Comparison of ENCODE assay signal across 8 cellular contexts in genomic region chr12:219891-220352, GRCh38. TPM values are rescaled to one million over a fixed set of nuclear protein-coding genes. Genes with fewer than 3 reads are reported as not detected.
DNase-seq lines count a peak whose midpoint lies in the region; ATAC-seq and TF ChIP-seq lines count a peak whose summit lies in the region.

No MANE protein-coding gene starts in this region.

- H3K9me3 ChIP-seq in SJSA1 (replicated peaks): 0 out of 2 replicates have a peak, but pooled peaks cover 3% of the 10 kb centered on the region
- H3K9me3 ChIP-seq in iPS-15b (ENCODE audit: control insufficient read depth, insufficient read depth, low read length): no peaks in the 10 kb centered on the region

- no peak overlapping the region for H3K9ac ChIP-seq in iPS-15b (ENCODE audit: low read depth, low read length)

- H3K36me3 ChIP-seq in SJSA1 (no peaks in the 10 kb centered on the region), iPS-15b (ENCODE audit: control insufficient read depth, insufficient read depth, low read length) (no peaks in the 10 kb centered on the region)

- ATAC-seq in GM18868 (IDR thresholded peaks at IDR 0.05; ENCODE audit: unreplicated experiment): peak; percentile 52

- no peak overlapping the region for H3K27ac ChIP-seq in SJSA1

- DNase-seq in AG09319 (ENCODE audit: extremely low read depth, low read depth) (no peak), LNCaP clone FGC (ENCODE audit: low read depth) (no peak), SJSA1 (ENCODE audit: low read depth in 1 of 2, low spot score in 2 of 2) (peak; percentile 50 to 77), amniotic epithelial cell (ENCODE audit: low read depth) (peak; percentile 44), amniotic stem cell (lab: John Stamatoyannopoulos, UW) (no peak)
- DNase-seq in stimulated activated CD4-positive, alpha-beta T cell treated with anti-CD3 and anti-CD28 coated beads, Interleukin-12 subunit alpha, Interleukin-12 subunit beta, amount 100 ng/mL, for 24 hours (ENCODE audit: low read depth in 2 of 2): peak; percentile 2 to 60

- H3K27me3 ChIP-seq in SJSA1 (replicated peaks): peaks cover 8% of the 10 kb centered on the region; the same call in 1 of the 2 replicates
- H3K27me3 ChIP-seq in iPS-15b (ENCODE audit: control insufficient read depth, insufficient read depth, low read length): peaks cover 9% of the 10 kb centered on the region

- H3K4me3 ChIP-seq in LNCaP clone FGC (ENCODE audit: low read depth, low read length) (no peak overlapping the region), SJSA1 (no peak overlapping the region), iPS-15b (ENCODE audit: low read depth, low read length) (peak overlapping the region; percentile 26)

- peak; percentile 32 for TF ChIP-seq CTCF in AG09319 (IDR thresholded peaks at IDR 0.05; ENCODE audit: low read depth, low read length)
- peak; percentile 86 for TF ChIP-seq CTCF in LNCaP clone FGC (IDR thresholded peaks at IDR 0.05; ENCODE audit: control insufficient read depth, extremely low read depth, insufficient read depth)

- H3K4me1 ChIP-seq in SJSA1 (replicated peaks) (no peaks in the 10 kb centered on the region), iPS-15b (ENCODE audit: control insufficient read depth, insufficient read depth, low read length) (no peaks in the 10 kb centered on the region)

RNA-seq across cellular contexts. Expression of gene SLC6A12, which starts 6.0 kb away (rescaled TPM):
- not detected in 2 replicates for total RNA-seq in SJSA1 (2014; rRNA removed; shearing (Covaris generic))

RNA-seq across cellular contexts. Expression of gene SLC6A13, which starts 42.7 kb away (rescaled TPM):
- total RNA-seq in SJSA1 (2014; rRNA removed; shearing (Covaris generic)): not detected in 2 replicates

Comparison
In these comparisons a context has a peak if more than half of its experiments do, and no peak if none do; other contexts are left out.
1. DNase-seq: peak in SJSA1 (2 of 2), amniotic epithelial cell (single experiment) and stimulated activated CD4-positive, alpha-beta T cell treated with anti-CD3 and anti-CD28 coated beads, Interleukin-12 subunit alpha, Interleukin-12 subunit beta, amount 100 ng/mL, for 24 hours (2 of 2); none in AG09319 (single experiment), LNCaP clone FGC (single experiment) and amniotic stem cell (single experiment).